ENCODE assay signal across 2 cellular contexts in genomic region chr10:124357583-124357930, GRCh38.
TF ChIP-seq lines count a peak whose summit lies in the region.

No MANE protein-coding gene starts in this region.

TF ChIP-seq in H1, 55 proteins besides CTCF, POLR2A, EP300 and RAD21 (continued from another document):
- TF ChIP-seq USF2 (IDR thresholded peaks at IDR 0.05; ENCODE audit: low read length) (no peak), HDAC6 (IDR thresholded peaks at IDR 0.05; ENCODE audit: low read depth, low read length) (no peak), ATF3 (IDR thresholded peaks at IDR 0.05; ENCODE audit: insufficient read depth, low read depth, low read length) (no peak), TAF1 (IDR thresholded peaks at IDR 0.05; ENCODE audit: low read depth, low read length) (no peak), POU5F1 (IDR thresholded peaks at IDR 0.05; ENCODE audit: low read depth, low read length) (no peak), CHD7 (IDR thresholded peaks at IDR 0.05; ENCODE audit: insufficient replicate concordance, low read length) (no peak), CHD1 (IDR thresholded peaks at IDR 0.05; ENCODE audit: low read depth, low read length) (no peak), KDM1A (IDR thresholded peaks at IDR 0.05; ENCODE audit: borderline replicate concordance, low read length) (no peak), HDAC2 (IDR thresholded peaks at IDR 0.05; ENCODE audit: borderline replicate concordance in 1 of 2, low read depth in 2 of 2, low read length in 2 of 2) (no peak), KDM4A (IDR thresholded peaks at IDR 0.05; ENCODE audit: low read depth, low read length, severe bottlenecking) (no peak), RFX5 (IDR thresholded peaks at IDR 0.05; ENCODE audit: borderline replicate concordance, low read depth, low read length) (no peak), FOSL1 (IDR thresholded peaks at IDR 0.05; ENCODE audit: insufficient read depth, low read depth, low read length) (no peak), SIRT6 (IDR thresholded peaks at IDR 0.05; ENCODE audit: low read length) (no peak), PHF8 (conservative IDR thresholded peaks at IDR 0.05; ENCODE audit: low read depth, low read length) (no peak), RXRA (IDR thresholded peaks at IDR 0.05; ENCODE audit: insufficient read depth, low read depth, low read length) (no peak)

TF ChIP-seq in WTC11, 78 proteins besides CTCF, POLR2A, EP300 and RAD21:
- no peak for TF ChIP-seq ATF6 (CRISPR knock-in tag; IDR thresholded peaks at IDR 0.05)
